ENCODE assay signal across 15 cellular contexts in the genomic region with DNA sequence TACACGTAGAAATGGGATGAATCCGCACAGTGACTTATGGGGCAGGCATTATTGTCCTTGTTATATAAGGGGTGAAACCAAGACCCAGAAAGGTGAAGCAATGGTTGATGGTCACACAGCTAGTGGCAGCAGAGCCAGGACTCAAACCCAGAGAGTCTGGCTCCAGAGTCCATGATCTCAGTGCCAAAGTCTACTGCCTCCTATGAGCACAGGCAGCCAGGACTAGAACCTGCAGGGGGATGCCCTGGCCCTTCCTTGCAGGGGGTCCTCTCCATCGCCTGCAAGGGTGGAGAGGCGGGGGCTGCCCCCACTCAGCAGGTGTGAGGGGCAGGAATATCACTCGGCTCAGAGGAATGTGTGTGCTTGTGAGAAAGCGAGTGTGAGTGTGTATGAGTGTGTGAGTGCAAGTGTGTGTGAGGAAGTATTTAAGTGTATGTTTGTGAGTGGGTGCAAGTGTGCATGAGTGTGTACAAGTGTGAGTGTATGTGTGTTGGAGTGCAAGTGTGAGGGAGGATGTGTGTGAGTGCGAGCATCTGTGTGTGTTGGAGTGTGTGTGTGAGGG. TPM values are rescaled to one million over a fixed set of nuclear protein-coding genes. Genes with fewer than 3 reads are reported as not detected.
DNase-seq lines count a peak whose midpoint lies in the region; ATAC-seq and TF ChIP-seq lines count a peak whose summit lies in the region.
"Had no signal": no experiment of that assay in that cellular context is flagged by ENCODE, and none has a peak within 500 bp of the region (broad histone marks: within the 10 kb centered on the region; RNA-seq: fewer than 3 reads in every experiment).

No MANE protein-coding gene starts in this region.

- ATAC-seq in thoracic aorta (ENCODE audit: insufficient number of reproducible peaks, low FRiP score, low read depth) (no peak), HG03469 (IDR thresholded peaks at IDR 0.05; ENCODE audit: unreplicated experiment) (no peak)

- H3K27ac ChIP-seq in HUES64 (ENCODE audit: low read depth, low read length): peak overlapping the region; percentile 74
- peak overlapping the region; percentile 21 for H3K27ac ChIP-seq in brain microvascular endothelial cell
- H3K27ac ChIP-seq in mesendoderm (ENCODE audit: low read depth, low read length): peak overlapping the region; percentile 24
- H3K27ac ChIP-seq in thoracic aorta: peak overlapping the region; percentile 46 to 75
- H3K27ac ChIP-seq: HL-60 had no signal

- peaks cover 29% of the 10 kb centered on the region for H3K79me1 ChIP-seq in mesendoderm (ENCODE audit: low read length)

- H2AK5ac ChIP-seq in mesendoderm (ENCODE audit: low read length): no peak overlapping the region

- in situ Hi-C loops in brain microvascular endothelial cell (cut with HindIII; ENCODE audit: low pct_ligation_motif_present, low sequenced_read_pairs): loop anchor here (25.0 kb wide), 1 partner anchor 112 kb away; a partner anchor contains a TSS

- peak overlapping the region; percentile 52 for H2BK5ac ChIP-seq in mesendoderm (ENCODE audit: low read length)

- no peak overlapping the region for H3K18ac ChIP-seq in mesendoderm (ENCODE audit: low read length)

- no peak overlapping the region for H3K4ac ChIP-seq in mesendoderm (ENCODE audit: low read depth, low read length)

- H3K9me3 ChIP-seq in HUES64 (ENCODE audit: insufficient read depth, low read depth, low read length) (no peaks in the 10 kb centered on the region), thoracic aorta (no peaks in the 10 kb centered on the region)
- H3K9me3 ChIP-seq: MG63 had no signal

- no peak overlapping the region for H2BK120ac ChIP-seq in mesendoderm (ENCODE audit: low read depth, low read length)

- H4K5ac ChIP-seq in mesendoderm (ENCODE audit: low read length): no peak overlapping the region

- H3K4me3 ChIP-seq in HUES64 (ENCODE audit: low read length) (no peak overlapping the region), brain microvascular endothelial cell (ENCODE audit: low read depth, low read length) (no peak overlapping the region), mesendoderm (ENCODE audit: low read length) (no peak overlapping the region), thoracic aorta (no peak overlapping the region)
- H3K4me3 ChIP-seq: MG63 had no signal

- no peak overlapping the region for H2BK15ac ChIP-seq in mesendoderm (replicated peaks; ENCODE audit: low read depth)

- H3K4me2 ChIP-seq in mesendoderm (ENCODE audit: low read length): no peak overlapping the region

- H3K23ac ChIP-seq in mesendoderm (ENCODE audit: low read length): peak overlapping the region; percentile 56

- no peak for TF ChIP-seq CTCF in brain microvascular endothelial cell (IDR thresholded peaks at IDR 0.05; ENCODE audit: low read depth, low read length, missing control alignments)
- TF ChIP-seq CTCF in thoracic aorta (IDR thresholded peaks at IDR 0.05): no peak

- H3K27me3 ChIP-seq in HUES64 (ENCODE audit: insufficient read depth, low read length): no peaks in the 10 kb centered on the region
- H3K27me3 ChIP-seq in brain microvascular endothelial cell (replicated peaks): no peaks in the 10 kb centered on the region
- no peaks in the 10 kb centered on the region for H3K27me3 ChIP-seq in mesendoderm (ENCODE audit: insufficient read depth, low read length, poor library complexity)
- H3K27me3 ChIP-seq in thoracic aorta (replicated peaks; ENCODE audit: insufficient read depth): no peaks in the 10 kb centered on the region
- H3K27me3 ChIP-seq: MG63 had no signal

- H3K9ac ChIP-seq in HUES64 (ENCODE audit: low read depth, low read length): peak overlapping the region; percentile 19; the same call in 1 of the 2 replicates
- H3K9ac ChIP-seq in mesendoderm (ENCODE audit: low read length): no peak overlapping the region

- no peak overlapping the region for H4K8ac ChIP-seq in mesendoderm (ENCODE audit: low read depth, low read length)

- no peak overlapping the region for H3K56ac ChIP-seq in mesendoderm (ENCODE audit: low read length)

- WGBS in HUES64: 80% methylated on average over 7 of the region's 7 CpGs
- WGBS in mesendoderm (ENCODE audit: extremely low coverage, insufficient coverage, low lambda C conversion rate): 100% methylated on average over 2 of the region's 7 CpGs

- DNase-seq in brain microvascular endothelial cell (no peak), mesendoderm (no peak), thoracic aorta (ENCODE audit: low spot score) (no peak), Ammon's horn (ENCODE audit: low spot score) (no peak)
- no peak for DNase-seq in activated CD4-positive, alpha-beta T cell treated with anti-CD3 and anti-CD28 coated beads for 1 hour
- DNase-seq: activated CD4-positive, alpha-beta memory T cell treated with anti-CD3 and anti-CD28 coated beads, Interleukin-2, amount 10 ng/mL, durations not matched to agents 7 days and 5 days; CD8-positive, alpha-beta memory T cell; midbrain; NCI-H2029; posterior cingulate gyrus; stimulated activated CD4-positive, alpha-beta T cell treated with anti-CD3 and anti-CD28 coated beads, Interleukin-4, amount 100 ng/mL, for 1 hour had no signal

- peaks cover 8% of the 10 kb centered on the region for H3K79me2 ChIP-seq in mesendoderm (ENCODE audit: control insufficient read depth, insufficient read depth, low read length)

- H3K4me1 ChIP-seq in HUES64 (ENCODE audit: insufficient read depth, low read length) (peaks cover 20% of the 10 kb centered on the region), mesendoderm (ENCODE audit: control insufficient read depth, low read depth, low read length) (peaks cover 3% of the 10 kb centered on the region), thoracic aorta (ENCODE audit: control insufficient read depth in 1 of 2, low read depth in 2 of 2) (peaks cover 46 to 88% of the 10 kb centered on the region in 2 donors)

- H3K36me3 ChIP-seq in HUES64 (ENCODE audit: insufficient read depth, low read length): peaks cover 56% of the 10 kb centered on the region
- peaks cover 26% of the 10 kb centered on the region for H3K36me3 ChIP-seq in brain microvascular endothelial cell (replicated peaks)
- H3K36me3 ChIP-seq in mesendoderm (ENCODE audit: control insufficient read depth, insufficient read depth, low read length): peaks cover 20% of the 10 kb centered on the region
- no peaks in the 10 kb centered on the region for H3K36me3 ChIP-seq in thoracic aorta
- H3K36me3 ChIP-seq: MG63 had no signal

RNA-seq across cellular contexts. Expression of a gene that starts 44.7 kb away (rescaled TPM):
- polyA plus RNA-seq in HUES64 (2013, experiment 1 of 2): 43.2 TPM
- 35.9 TPM for polyA plus RNA-seq in HUES64 (2013, experiment 2 of 2)
- 45.8 TPM for polyA plus RNA-seq in mesendoderm (2013, experiment 1 of 2)
- 45.3 TPM for polyA plus RNA-seq in mesendoderm (2013, experiment 2 of 2)
- total RNA-seq in thoracic aorta: 10 to 100 TPM; 20.8 to 29.6 TPM

Comparison
In these comparisons a context has a peak if more than half of its experiments do, and no peak if none do; other contexts are left out.
1. H3K27ac ChIP-seq: peak in every context shown above with its lines; median percentile 74 in HUES64; 60 in thoracic aorta; 24 in mesendoderm; 21 in brain microvascular endothelial cell.